In genomic region chr17:41750866-41751265, GRCh38 we compare ENCODE assay signal across 31 cellular contexts. TPM values are rescaled to one million over a fixed set of nuclear protein-coding genes. Genes with fewer than 3 reads are reported as not detected.
"Had no signal": no experiment of that assay in that cellular context is flagged by ENCODE, and none has a peak within 500 bp of the region (broad histone marks: within the 10 kb centered on the region; RNA-seq: fewer than 3 reads in every experiment).

No MANE protein-coding gene starts in this region.

- DNase-seq: activated CD4-positive, alpha-beta memory T cell treated with anti-CD3 and anti-CD28 coated beads, Interleukin-2, amount 10 ng/mL, durations not matched to agents 7 days and 5 days; activated CD4-positive, alpha-beta T cell treated with anti-CD3 and anti-CD28 coated beads, Interleukin-2, amount 10 ng/mL, durations not matched to agents 24 days and 14 days; activated CD8-positive, alpha-beta memory T cell treated with anti-CD3 and anti-CD28 coated beads, Interleukin-2, amount 50 U/mL, for 48 hours; activated gamma-delta T cell treated with Interleukin-2 at 50 U/mL for 16 hours; activated naive CD4-positive, alpha-beta T cell treated with anti-CD3 and anti-CD28 coated beads, Interleukin-2, amount 50 U/mL, for 16 hours; activated naive CD8-positive, alpha-beta T cell treated with anti-CD3 and anti-CD28 coated beads, Interleukin-2, amount 50 U/mL, for 24 hours; activated T-cell treated with anti-CD3 and anti-CD28 coated beads, Interleukin-2, amount 50 U/mL, for 24 hours; amygdala; endodermal cell; esophagus squamous epithelium; left ventricle myocardium superior; mucosa of descending colon; stimulated activated CD4-positive, alpha-beta T cell treated with anti-CD3 and anti-CD28 coated beads, Interleukin-4, amount 100 ng/mL, for 24 hours; trophoblast cell had no signal

- H3K9me3 ChIP-seq: esophagus squamous epithelium, mucosa of descending colon, thoracic aorta had no signal

- H3K4me3 ChIP-seq: esophagus squamous epithelium, mucosa of descending colon, skin epidermis, thoracic aorta had no signal

- H3K4me1 ChIP-seq: esophagus squamous epithelium had no signal

- ATAC-seq: activated CD4-positive, CD25-positive, alpha-beta regulatory T cell treated with anti-CD3 and anti-CD28 coated beads, Interleukin-2, amount 50 U/mL, for 24 hours; activated naive CD8-positive, alpha-beta T cell treated with anti-CD3 and anti-CD28 coated beads, Interleukin-2, amount 50 U/mL, for 24 hours; activated T-helper 17 cell treated with anti-CD3 and anti-CD28 coated beads, Interleukin-2, amount 50 U/mL, for 72 hours; left ventricle myocardium superior; mucosa of descending colon; natural killer cell treated with Interleukin-12 subunit alpha and Interleukin-12 subunit beta and Interleukin-15 and Interleukin-18, amount 100 ng/mL, for 72 hours; sciatic nerve; stimulated activated effector memory CD8-positive, alpha-beta T cell treated with anti-CD3 and anti-CD28 coated beads, Interleukin-12 subunit alpha, Interleukin-12 subunit beta, amount 100 ng/mL, for 72 hours had no signal

- H3K27me3 ChIP-seq: esophagus squamous epithelium had no signal

- H3K27ac ChIP-seq: esophagus squamous epithelium, skin epidermis, thoracic aorta, VCaP had no signal

RNA-seq across cellular contexts. Expression of gene HAP1, which starts 16.4 kb away (rescaled TPM):
- total RNA-seq: left ventricle myocardium superior; myocyte; natural killer cell treated with Interleukin-12 subunit alpha and Interleukin-12 subunit beta and Interleukin-15 and Interleukin-18, amount 100 ng/mL, for 72 hours; subcutaneous adipose tissue had no signal

RNA-seq across cellular contexts. Expression of gene GAST, which starts 38.7 kb away (rescaled TPM):
- total RNA-seq: activated CD4-positive, alpha-beta memory T cell treated with anti-CD3 and anti-CD28 coated beads, Interleukin-2, amount 10 ng/mL, durations not matched to agents 7 days and 5 days; activated CD4-positive, alpha-beta T cell treated with anti-CD3 and anti-CD28 coated beads, Interleukin-2, amount 10 ng/mL, durations not matched to agents 24 days and 14 days; activated T-helper 17 cell treated with anti-CD3 and anti-CD28 coated beads, Interleukin-2, amount 50 U/mL, for 72 hours; endodermal cell; esophagus squamous epithelium; frontal cortex; left ventricle myocardium superior; lung microvascular endothelial cell; mesenteric fat pad; mucosa of descending colon; myocyte; natural killer cell treated with Interleukin-12 subunit alpha and Interleukin-12 subunit beta and Interleukin-15 and Interleukin-18, amount 100 ng/mL, for 72 hours; osteocyte; posterior vena cava; renal cortical epithelial cell; sciatic nerve; subcutaneous adipose tissue; T-helper 1 cell treated with Interleukin-12 subunit alpha and Interleukin-12 subunit beta and Interleukin-4 antibody, amounts not matched to agents 30 ng/mL and 1 ng/mL, for 36 hours; thoracic aorta had no signal
